Comparison of ENCODE assay signal across 27 cellular contexts in genomic region chr22:46490538-46490937, GRCh38.
"Had no signal": no experiment of that assay in that cellular context is flagged by ENCODE, and none has a peak within 500 bp of the region (broad histone marks: within the 10 kb centered on the region; RNA-seq: fewer than 3 reads in every experiment).

No MANE protein-coding gene starts in this region.

- DNase-seq: activated CD4-positive, alpha-beta memory T cell treated with anti-CD3 and anti-CD28 coated beads for 36 hours; activated CD4-positive, alpha-beta T cell treated with anti-CD3 and anti-CD28 coated beads, Interleukin-2, amount 10 ng/mL, durations not matched to agents 24 days and 14 days; activated CD4-positive, CD25-positive, alpha-beta regulatory T cell treated with anti-CD3 and anti-CD28 coated beads, Interleukin-2, amount 50 U/mL, for 72 hours; activated CD8-positive, alpha-beta memory T cell treated with anti-CD3 and anti-CD28 coated beads for 24 hours; activated gamma-delta T cell; activated naive CD4-positive, alpha-beta T cell treated with anti-CD3 and anti-CD28 coated beads for 36 hours; activated T-cell treated with anti-CD3 and anti-CD28 coated beads, Interleukin-2, amount 50 U/mL, for 48 hours; amygdala; MG63; NCI-H146; NCI-H1930; NCI-H2171; NCI-H2227 treated with DMSO at 0.1 percent for 48 hours; NCI-H446 treated with DMSO at 0.1 percent for 48 hours; NCI-H526; NCI-H774; SHP77; T-helper 17 cell; T-helper 9 cell had no signal

- FAIRE-seq: astrocyte had no signal

- H3K36me3 Mint-ChIP-seq: activated CD4-positive, alpha-beta memory T cell treated with anti-CD3 and anti-CD28 coated beads for 36 hours; activated naive CD8-positive, alpha-beta T cell; WTC11 had no signal

- ATAC-seq: activated T-helper 17 cell treated with anti-CD3 and anti-CD28 coated beads, Interleukin-2, amount 50 U/mL, for 72 hours; Panc1; SK-N-SH treated with all-trans-retinoic acid at 6 μM for 48 hours; T-helper 17 cell; WTC11 had no signal

- H3K4me1 Mint-ChIP-seq: activated CD4-positive, alpha-beta T cell treated with anti-CD3 and anti-CD28 coated beads, Interleukin-2, amount 10 ng/mL, durations not matched to agents 24 days and 14 days; activated T-helper 17 cell treated with anti-CD3 and anti-CD28 coated beads, Interleukin-2, amount 50 U/mL, for 72 hours; central memory CD8-positive, alpha-beta T cell had no signal

- H3K27me3 Mint-ChIP-seq: activated CD4-positive, alpha-beta memory T cell treated with anti-CD3 and anti-CD28 coated beads for 36 hours; activated CD4-positive, alpha-beta T cell treated with anti-CD3 and anti-CD28 coated beads, Interleukin-2, amount 10 ng/mL, durations not matched to agents 24 days and 14 days; activated T-helper 17 cell treated with anti-CD3 and anti-CD28 coated beads, Interleukin-2, amount 50 U/mL, for 72 hours had no signal

- H3K4me3 Mint-ChIP-seq: activated CD4-positive, alpha-beta memory T cell treated with anti-CD3 and anti-CD28 coated beads for 36 hours; activated CD4-positive, alpha-beta T cell treated with anti-CD3 and anti-CD28 coated beads, Interleukin-2, amount 10 ng/mL, durations not matched to agents 24 days and 14 days; activated naive CD4-positive, alpha-beta T cell treated with anti-CD3 and anti-CD28 coated beads for 36 hours; activated naive CD8-positive, alpha-beta T cell; activated T-helper 17 cell treated with anti-CD3 and anti-CD28 coated beads, Interleukin-2, amount 50 U/mL, for 72 hours; brain; central memory CD8-positive, alpha-beta T cell; T-helper 17 cell; WTC11 had no signal

- H3K27ac Mint-ChIP-seq: activated CD4-positive, alpha-beta memory T cell treated with anti-CD3 and anti-CD28 coated beads for 36 hours; activated CD4-positive, alpha-beta T cell treated with anti-CD3 and anti-CD28 coated beads, Interleukin-2, amount 10 ng/mL, durations not matched to agents 24 days and 14 days; activated naive CD4-positive, alpha-beta T cell treated with anti-CD3 and anti-CD28 coated beads for 36 hours; activated naive CD8-positive, alpha-beta T cell; activated T-helper 17 cell treated with anti-CD3 and anti-CD28 coated beads, Interleukin-2, amount 50 U/mL, for 72 hours; T-helper 17 cell; WTC11 had no signal

- H3K9me3 Mint-ChIP-seq: activated CD4-positive, alpha-beta memory T cell treated with anti-CD3 and anti-CD28 coated beads for 36 hours; activated CD4-positive, alpha-beta T cell treated with anti-CD3 and anti-CD28 coated beads, Interleukin-2, amount 10 ng/mL, durations not matched to agents 24 days and 14 days; activated naive CD4-positive, alpha-beta T cell treated with anti-CD3 and anti-CD28 coated beads for 36 hours; activated T-helper 17 cell treated with anti-CD3 and anti-CD28 coated beads, Interleukin-2, amount 50 U/mL, for 72 hours; central memory CD8-positive, alpha-beta T cell; WTC11 had no signal
